In the genomic region with DNA sequence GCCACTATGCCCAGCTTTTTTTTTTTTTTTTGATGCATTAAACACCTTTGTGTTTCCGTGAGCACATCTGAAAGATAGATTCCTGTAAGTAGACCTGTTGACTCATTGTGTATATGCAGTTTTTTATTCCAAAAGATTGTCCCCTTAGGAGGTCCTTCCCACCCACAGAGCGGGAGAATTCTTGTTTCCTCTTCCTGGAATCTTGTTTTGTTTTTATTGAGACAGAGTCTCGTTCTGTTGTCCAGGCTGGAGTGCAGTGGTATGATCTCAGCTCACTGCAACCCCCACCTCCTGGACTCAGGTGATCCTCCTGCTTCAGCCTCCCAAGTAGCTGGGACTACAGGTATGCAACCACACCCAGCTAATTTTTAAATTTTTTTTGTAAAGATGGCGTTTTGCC, we compare ENCODE assay signal across 16 cellular contexts. TPM values are rescaled to one million over a fixed set of nuclear protein-coding genes. Genes with fewer than 3 reads are reported as not detected.
DNase-seq lines count a peak whose midpoint lies in the region; TF ChIP-seq lines count a peak whose summit lies in the region.
"Had no signal": no experiment of that assay in that cellular context is flagged by ENCODE, and none has a peak within 500 bp of the region (broad histone marks: within the 10 kb centered on the region; RNA-seq: fewer than 3 reads in every experiment).

No MANE protein-coding gene starts in this region.

- H3K4me2 ChIP-seq in H9 (ENCODE audit: insufficient read depth, insufficient read length, low read length) (no peak overlapping the region), PC-9 (no peak overlapping the region)
- H3K4me2 ChIP-seq: GM23338 had no signal

- no peak overlapping the region for H3K56ac ChIP-seq in H9 (ENCODE audit: insufficient read length, low read depth, low read length)

- H3K4me1 ChIP-seq in A673 (ENCODE audit: insufficient read depth, low read length, poor library complexity, severe bottlenecking) = no peaks in the 10 kb centered on the region
- H3K4me1 ChIP-seq in H9 (ENCODE audit: insufficient read depth, low read length) = no peaks in the 10 kb centered on the region
- H3K4me1 ChIP-seq in PC-9 (replicated peaks; ENCODE audit: insufficient read depth) = peaks cover 11% of the 10 kb centered on the region; the same call in 1 of the 2 replicates
- peaks cover 19 to 26% of the 10 kb centered on the region in 2 donors for H3K4me1 ChIP-seq in adrenal gland (replicated peaks in 1 of 2)

- H3K27ac ChIP-seq in A673 (ENCODE audit: low read depth, low read length, poor library complexity, severe bottlenecking) (no peak overlapping the region), H9 (ENCODE audit: insufficient read length, low read depth, low read length) (no peak overlapping the region), PC-9 (peak overlapping the region; percentile 16; the same call in 1 of the 2 replicates), adrenal gland (no peak overlapping the region)
- H3K27ac ChIP-seq: HL-60 had no signal

- no peak overlapping the region for H3K9ac ChIP-seq in H9 (ENCODE audit: extremely low read depth, insufficient read length, low read length)

- H4K91ac ChIP-seq in H9 (ENCODE audit: insufficient read length, low read depth, low read length) = no peak overlapping the region

- POLR2A ChIA-PET in A673 (lab: Charles Lee; ENCODE audit: low non-redundant PET) = interaction anchor here (0.7 kb wide), 1 partner anchor 490 kb away, joined by 3 read pairs; no protein-coding TSS in a partner anchor
- POLR2A ChIA-PET in PC-9 (lab: Charles Lee; ENCODE audit: unreplicated experiment) = no interaction called here

- H3K4me3 ChIP-seq in A673 (ENCODE audit: low read depth, low read length, poor library complexity, severe bottlenecking) (no peak overlapping the region), PC-9 (no peak overlapping the region), adrenal gland (no peak overlapping the region)
- H3K4me3 ChIP-seq: GM23338 had no signal

- no peak overlapping the region for H3K14ac ChIP-seq in H9 (ENCODE audit: insufficient read depth, low read length)

- no peak overlapping the region for H4K5ac ChIP-seq in H9 (ENCODE audit: insufficient read length, low read depth, low read length)

- no peak overlapping the region for H4K8ac ChIP-seq in H9 (replicated peaks; ENCODE audit: insufficient read length, low read depth, low read length)

- no peak for TF ChIP-seq CTCF in A673 (conservative IDR thresholded peaks at IDR 0.05; ENCODE audit: low read depth, low read length)
- no peak for TF ChIP-seq CTCF in H9 (conservative IDR thresholded peaks at IDR 0.05)
- no peak for TF ChIP-seq CTCF in PC-9 (conservative IDR thresholded peaks at IDR 0.05)
- TF ChIP-seq CTCF in endothelial cell (IDR thresholded peaks at IDR 0.05; ENCODE audit: unreplicated experiment) = no peak
- no peak for TF ChIP-seq CTCF in adrenal gland (IDR thresholded peaks at IDR 0.05)

- no peaks in the 10 kb centered on the region for H3K27me3 Mint-ChIP-seq in H9 (ENCODE audit: low read depth)
- H3K27me3 Mint-ChIP-seq in endothelial cell (ENCODE audit: unreplicated experiment) = no peaks in the 10 kb centered on the region
- H3K27me3 Mint-ChIP-seq: CD4-positive, alpha-beta memory T cell had no signal

- H3K4me1 Mint-ChIP-seq in H9 (peaks cover 3 to 5% of the 10 kb centered on the region in 2 experiments; a peak in 1 of 4 replicates), endothelial cell (ENCODE audit: unreplicated experiment) (peaks cover 5% of the 10 kb centered on the region)
- H3K4me1 Mint-ChIP-seq: GM23338 had no signal

- H2BK120ac ChIP-seq in H9 (ENCODE audit: low read depth, low read length, poor library complexity, severe bottlenecking) = no peak overlapping the region

- H3K4ac ChIP-seq in H9 (ENCODE audit: low read depth, low read length) = no peak overlapping the region

- H3K9me3 Mint-ChIP-seq in H9 = no peaks in the 10 kb centered on the region
- H3K9me3 Mint-ChIP-seq in endothelial cell (ENCODE audit: unreplicated experiment) = no peaks in the 10 kb centered on the region
- H3K9me3 Mint-ChIP-seq: CD14-positive monocyte, GM23338 had no signal

- H3K36me3 ChIP-seq in A673 (ENCODE audit: insufficient read depth, low read length, poor library complexity, severe bottlenecking) (no peaks in the 10 kb centered on the region), PC-9 (ENCODE audit: low read depth) (no peaks in the 10 kb centered on the region), adrenal gland (replicated peaks in 1 of 2) (peaks cover 0 to 32% of the 10 kb centered on the region in 2 donors)

- no CpG with 5 or more reads among the region's 4 CpGs for WGBS in H9 (ENCODE audit: extremely low coverage, insufficient read length, low lambda C conversion rate)
- WGBS in adrenal gland, 4 donors = 75 to 81% (median 76%) methylated on average over 4 of the region's 4 CpGs

- H3K23ac ChIP-seq in H9 (ENCODE audit: insufficient read length, low read depth, low read length) = no peak overlapping the region

- no peaks in the 10 kb centered on the region for H3K27me3 ChIP-seq in A673 (replicated peaks; ENCODE audit: insufficient read depth, low read depth, low read length, poor library complexity)
- H3K27me3 ChIP-seq in H9 (ENCODE audit: insufficient read depth, low read length) = no peaks in the 10 kb centered on the region
- H3K27me3 ChIP-seq in PC-9 (ENCODE audit: insufficient read depth, low read depth) = no peaks in the 10 kb centered on the region
- H3K27me3 ChIP-seq in adrenal gland = no peaks in the 10 kb centered on the region

- H4K20me1 ChIP-seq in H9 (ENCODE audit: control insufficient read depth, insufficient read depth, insufficient read length) (no peaks in the 10 kb centered on the region), PC-9 (ENCODE audit: insufficient read depth) (no peaks in the 10 kb centered on the region)

- H2BK12ac ChIP-seq in H9 (ENCODE audit: insufficient read length, low read depth, low read length) = no peak overlapping the region

- H3K36me3 Mint-ChIP-seq in H9 (ENCODE audit: insufficient read depth in 1 of 3, low read depth in 3 of 3) (peaks cover 25 to 53% (median 47%) of the 10 kb centered on the region in 3 experiments; a peak in 6 of 7 replicates), endothelial cell (ENCODE audit: low read depth, unreplicated experiment) (peaks cover 16% of the 10 kb centered on the region)

- H2BK20ac ChIP-seq in H9 (ENCODE audit: low read depth, low read length, poor library complexity, severe bottlenecking) = no peak overlapping the region

- no peaks in the 10 kb centered on the region for H3K23me2 ChIP-seq in H9 (ENCODE audit: insufficient read length, low read depth, low read length, poor library complexity, severe bottlenecking)

- H3K27ac Mint-ChIP-seq in H9 (peak overlapping the region in 2 of 3 experiments; percentile 40 to 67; a peak in 1 of 7 replicates), endothelial cell (ENCODE audit: unreplicated experiment) (peak overlapping the region; percentile 71)
- H3K27ac Mint-ChIP-seq: GM23338 had no signal

- CTCF ChIA-PET in A673 (lab: Charles Lee) (no interaction called here), PC-9 (lab: Charles Lee) (interaction anchor here (0.6 to 0.7 kb wide), 4 partner anchors 13 to 505 kb away, joined by 3 to 4 read pairs (median 3); no protein-coding TSS in a partner anchor)

- intact Hi-C loops in A673 (cut with micrococcal nuclease; ENCODE audit: unreplicated experiment) (no loop called here), PC-9 (cut with micrococcal nuclease; ENCODE audit: unreplicated experiment) (no loop called here), adrenal gland (cut with DNase I) (no loop called here)

- no peak overlapping the region for H2AK5ac ChIP-seq in H9 (ENCODE audit: insufficient read length, low read length)

- peaks cover 3% of the 10 kb centered on the region for H3K79me1 ChIP-seq in H9 (ENCODE audit: insufficient read depth, low read depth, low read length, poor library complexity, severe bottlenecking)

- H2BK15ac ChIP-seq in H9 (ENCODE audit: low read depth, low read length) = no peak overlapping the region

- H3K4me3 Mint-ChIP-seq in H9 (no peak overlapping the region), endothelial cell (ENCODE audit: unreplicated experiment) (no peak overlapping the region)
- H3K4me3 Mint-ChIP-seq: CD14-positive monocyte; CD4-positive, alpha-beta memory T cell; GM23338 had no signal

- H2BK5ac ChIP-seq in H9 (ENCODE audit: insufficient read length, low read length) = no peak overlapping the region

- no peak for TF ChIP-seq POLR2A in adrenal gland (IDR thresholded peaks at IDR 0.05)

- H3K79me2 ChIP-seq in H9 (ENCODE audit: insufficient read depth, low read length) (no peaks in the 10 kb centered on the region), PC-9 (ENCODE audit: low read depth) (peaks cover 44% of the 10 kb centered on the region)

- H3T11ph ChIP-seq in H9 (ENCODE audit: low read length) = no peak overlapping the region

- BruUV-seq in A673 (replicated peaks; lab: Mats Ljungman, UMichigan) = no TSS peak
- BruUV-seq in PC-9 (replicated peaks; lab: Mats Ljungman, UMichigan) = no TSS peak

- H3F3A ChIP-seq in PC-9 (ENCODE audit: insufficient read depth, low read depth) = peaks cover 18% of the 10 kb centered on the region; the same call in 1 of the 2 replicates

- H2AFZ ChIP-seq in H9 (ENCODE audit: low read length) (no peak overlapping the region), PC-9 (no peak overlapping the region)
- H2AFZ ChIP-seq: GM23338 had no signal

- no peak overlapping the region for H3K18ac ChIP-seq in H9 (ENCODE audit: insufficient read length, low read depth, low read length)

- DNase-seq in A673 (ENCODE audit: low spot score) (peak; percentile 34), H9 (no peak), PC-9 (no peak), endothelial cell (ENCODE audit: low spot score) (no peak), HUDEP-2 (lab: John Stamatoyannopoulos, UW; ENCODE audit: unreplicated experiment in 76 of 76) (no peak), adrenal gland (no peak)
- DNase-seq in central memory CD4-positive, alpha-beta T cell = no peak
- DNase-seq: AML-193; CD4-positive, alpha-beta memory T cell; DMS79 treated with DMSO at 0.1 percent for 48 hours; GF-D8; IMR-90; KG1 had no signal

- H3K9me3 ChIP-seq in A673 (ENCODE audit: low read depth, low read length, poor library complexity, severe bottlenecking) (no peaks in the 10 kb centered on the region), H9 (ENCODE audit: control insufficient read depth, low read depth, low read length) (no peaks in the 10 kb centered on the region), PC-9 (ENCODE audit: insufficient read depth, low read depth) (no peaks in the 10 kb centered on the region), adrenal gland (replicated peaks in 1 of 3) (no peaks in the 10 kb centered on the region)

- H3K9me2 ChIP-seq in PC-9 (ENCODE audit: insufficient read depth) = no peaks in the 10 kb centered on the region

RNA-seq across cellular contexts. Expression of a gene that starts 7.6 kb away (rescaled TPM):
- 153 and 157 TPM in 2 replicates for total RNA-seq in A673 (2021)
- 140 and 145 TPM in 2 replicates for total RNA-seq in H9 (2021)
- total RNA-seq in PC-9 (2021) = 182 and 197 TPM in 2 replicates
- 120 TPM for total RNA-seq in endothelial cell (ENCODE audit: unreplicated experiment)
- total RNA-seq in adrenal gland = 100 to 1,000 TPM in 7 of 8 donors, 10 to 100 TPM in 1; 71.3 to 248 (median 142) TPM
- polyA plus RNA-seq in adrenal gland = 100 to 1,000 TPM in 2 of 3 donors, 10 to 100 TPM in 1; 96.4 to 159 (median 103) TPM

RNA-seq across cellular contexts. Expression of a gene that starts 8.2 kb away (rescaled TPM):
- total RNA-seq in A673 (2021) (10.1 and 16.2 TPM in 2 replicates), H9 (2021) (15.0 and 15.7 TPM in 2 replicates), PC-9 (2021) (40.3 and 60.0 TPM in 2 replicates), endothelial cell (ENCODE audit: unreplicated experiment) (42.9 TPM), adrenal gland (100 to 1,000 TPM in 4 of 8 donors, 10 to 100 TPM in 4; 73.8 to 144 (median 103) TPM)
- 10 to 100 TPM; 31.1 to 52.0 (median 31.8) TPM for polyA plus RNA-seq in adrenal gland

RNA-seq across cellular contexts. Expression of a gene that starts 37.9 kb away (rescaled TPM):
- total RNA-seq in A673 (2021) (30.2 and 30.4 TPM in 2 replicates), H9 (2021) (42.6 and 43.3 TPM in 2 replicates), PC-9 (2021) (21.5 and 24.4 TPM in 2 replicates), endothelial cell (ENCODE audit: unreplicated experiment) (21.4 TPM), adrenal gland (10 to 100 TPM in 7 of 8 donors, 1 to 10 TPM in 1; 9.5 to 31.8 (median 19.2) TPM)
- polyA plus RNA-seq in adrenal gland = 10 to 100 TPM in 1 of 3 donors, 1 to 10 TPM in 2; 4.4 to 29.9 (median 7.3) TPM

RNA-seq across cellular contexts. Expression of a gene that starts 59.3 kb away (rescaled TPM):
- total RNA-seq in A673 (2021) (12.1 and 14.0 TPM in 2 replicates), H9 (2021) (1.0 and 1.3 TPM in 2 replicates), PC-9 (2021) (35.5 and 37.3 TPM in 2 replicates), endothelial cell (ENCODE audit: unreplicated experiment) (5.2 TPM), adrenal gland (10 to 100 TPM; 10.9 to 47.6 (median 18.6) TPM)
- polyA plus RNA-seq in adrenal gland = 100 to 1,000 TPM in 1 of 3 donors, 10 to 100 TPM in 1, under 1 TPM in 1; 0.46 to 168 (median 64.5) TPM
